In the genomic region with DNA sequence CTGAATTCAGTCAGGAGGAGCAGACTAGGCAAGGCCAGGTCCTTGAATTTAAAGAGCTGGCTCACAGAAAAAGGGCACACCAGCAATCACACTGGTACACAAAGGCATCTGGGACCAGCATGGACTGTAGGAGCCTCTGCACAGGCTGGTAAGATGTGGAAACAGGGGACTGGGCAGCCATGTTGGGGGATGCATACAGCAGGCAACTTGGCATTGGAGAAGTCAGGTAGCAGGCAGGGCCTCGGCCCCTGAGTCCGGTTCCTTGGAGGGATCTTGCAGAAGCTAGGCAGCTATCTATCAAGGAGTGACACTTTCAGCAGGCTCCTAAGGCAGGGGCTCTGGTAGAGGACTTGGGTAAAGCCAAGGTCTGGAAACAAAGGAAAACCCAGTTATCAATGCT, we compare ENCODE assay signal across 27 cellular contexts.
"Had no signal": no experiment of that assay in that cellular context is flagged by ENCODE, and none has a peak within 500 bp of the region (broad histone marks: within the 10 kb centered on the region; RNA-seq: fewer than 3 reads in every experiment).

No MANE protein-coding gene starts in this region.

- H3K9me3 ChIP-seq: adrenal gland, body of pancreas, colonic mucosa had no signal

- H3K4me3 ChIP-seq: adrenal gland, body of pancreas, colonic mucosa had no signal

- H3K36me3 ChIP-seq: adrenal gland, colonic mucosa, WERI-Rb-1 had no signal

- H3K4me1 ChIP-seq: adrenal gland, body of pancreas, colonic mucosa had no signal

- DNase-seq: activated B cell treated with CpG ODN at 0.5 μM for 24 hours; activated CD4-positive, alpha-beta memory T cell treated with anti-CD3 and anti-CD28 coated beads for 36 hours; activated CD4-positive, alpha-beta T cell treated with anti-CD3 and anti-CD28 coated beads, Interleukin-2, amount 10 ng/mL, durations not matched to agents 24 days and 14 days; activated CD8-positive, alpha-beta memory T cell treated with anti-CD3 and anti-CD28 coated beads, Interleukin-2, amount 10 ng/mL, durations not matched to agents 7 days and 5 days; activated CD8-positive, alpha-beta memory T cell treated with anti-CD3 and anti-CD28 coated beads, Interleukin-2, amount 50 U/mL, for 4 hours; activated CD8-positive, alpha-beta T cell treated with anti-CD3 and anti-CD28 coated beads, Interleukin-2, amount 10 ng/mL, durations not matched to agents 7 days and 5 days; activated effector memory CD4-positive, alpha-beta T cell treated with anti-CD3 and anti-CD28 coated beads, Interleukin-2, amount 50 U/mL, for 16 hours; activated naive CD4-positive, alpha-beta T cell treated with anti-CD3 and anti-CD28 coated beads for 36 hours; activated naive CD8-positive, alpha-beta T cell treated with anti-CD3 and anti-CD28 coated beads for 36 hours; activated naive CD8-positive, alpha-beta T cell treated with anti-CD3 and anti-CD28 coated beads, Interleukin-2, amount 50 U/mL, for 24 hours; activated T-cell treated with anti-CD3 and anti-CD28 coated beads, Interleukin-2, amount 50 U/mL, for 1 hour; activated T-cell treated with anti-CD3 and anti-CD28 coated beads, Interleukin-2, amount 50 U/mL, for 48 hours; adrenal gland; amygdala; aorta; body of pancreas; central memory CD4-positive, alpha-beta T cell; cerebellar nuclear complex; colonic mucosa; effector CD8-positive, alpha-beta T cell; foreskin fibroblast; T-helper 1 cell; T-helper 17 cell; T1000; WERI-Rb-1 had no signal

- ATAC-seq: activated CD4-positive, CD25-positive, alpha-beta regulatory T cell treated with anti-CD3 and anti-CD28 coated beads, Interleukin-2, amount 50 U/mL, for 24 hours; activated CD8-positive, alpha-beta memory T cell treated with anti-CD3 and anti-CD28 coated beads, Interleukin-2, amount 10 ng/mL, durations not matched to agents 7 days and 5 days; activated CD8-positive, alpha-beta T cell treated with anti-CD3 and anti-CD28 coated beads, Interleukin-2, amount 10 ng/mL, durations not matched to agents 7 days and 5 days; activated naive CD8-positive, alpha-beta T cell treated with anti-CD3 and anti-CD28 coated beads, Interleukin-2, amount 50 U/mL, for 24 hours; body of pancreas; esophagus mucosa; T-helper 17 cell had no signal

- H3K27me3 ChIP-seq: adrenal gland, body of pancreas, colonic mucosa had no signal

- H3K27ac ChIP-seq: adrenal gland, body of pancreas, colonic mucosa, WERI-Rb-1 had no signal
